1 cellular context compared by ENCODE assay signal in genomic region chr6:32128751-32129296, GRCh38.
TF ChIP-seq lines count a peak whose summit lies in the region.

No MANE protein-coding gene starts in this region.

TF ChIP-seq in K562, 482 proteins besides CTCF, POLR2A, EP300 and RAD21:
- TF ChIP-seq KHSRP (IDR thresholded peaks at IDR 0.05) = no peak
- TF ChIP-seq NR3C1 (CRISPR knock-in tag; IDR thresholded peaks at IDR 0.05) = no peak
- no peak for TF ChIP-seq MEF2A (IDR thresholded peaks at IDR 0.05; ENCODE audit: control insufficient read depth, low read depth, low read length)
- TF ChIP-seq ERF (CRISPR knock-in tag; IDR thresholded peaks at IDR 0.05) = no peak
- TF ChIP-seq RBFOX2 (IDR thresholded peaks at IDR 0.05; ENCODE audit: low read depth, low read length) = peak; percentile 12; the same call in 1 of the 2 replicates
- TF ChIP-seq RBBP5 (IDR thresholded peaks at IDR 0.05; ENCODE audit: borderline replicate concordance, insufficient read depth, low read length, poor library complexity, severe bottlenecking) = peak; percentile 66
- no peak for TF ChIP-seq IRF2 (CRISPR knock-in tag; IDR thresholded peaks at IDR 0.05)
- TF ChIP-seq CBX2 (IDR thresholded peaks at IDR 0.05; ENCODE audit: insufficient read depth, low read length, poor library complexity, severe bottlenecking) = no peak
- TF ChIP-seq SETDB1 (IDR thresholded peaks at IDR 0.05; ENCODE audit: low read length) = no peak
- no peak for TF ChIP-seq MTF1 (CRISPR knock-in tag; IDR thresholded peaks at IDR 0.05; ENCODE audit: borderline replicate concordance)
- TF ChIP-seq MNT (conservative IDR thresholded peaks at IDR 0.05) = no peak
- no peak for TF ChIP-seq PHF20 (IDR thresholded peaks at IDR 0.05; ENCODE audit: partially characterized antibody)
- no peak for TF ChIP-seq ARID2 (IDR thresholded peaks at IDR 0.05)
- peak; percentile 27; the same call in 1 of the 2 replicates for TF ChIP-seq RFX5 (IDR thresholded peaks at IDR 0.05; ENCODE audit: low read depth, low read length)
- TF ChIP-seq MTA3 (IDR thresholded peaks at IDR 0.05; ENCODE audit: borderline replicate concordance) = no peak
- TF ChIP-seq NR2F6 (CRISPR knock-in tag; IDR thresholded peaks at IDR 0.05) = no peak
- TF ChIP-seq REST (CRISPR knock-in tag; IDR thresholded peaks at IDR 0.05; ENCODE audit: low read depth) = 0 out of 2 replicates have a peak, but pooled peaks have one; percentile 49
- TF ChIP-seq TCF15 (CRISPR knock-in tag; IDR thresholded peaks at IDR 0.05) = no peak
- TF ChIP-seq YY1 (IDR thresholded peaks at IDR 0.05; ENCODE audit: borderline replicate concordance in 1 of 3, control insufficient read depth in 1 of 3, extremely low read depth in 1 of 3, insufficient read depth in 3 of 3, insufficient read length in 1 of 3, insufficient replicate concordance in 2 of 3, low read depth in 1 of 3, low read length in 2 of 3) = no peak
- TF ChIP-seq ZNF740 (CRISPR knock-in tag; IDR thresholded peaks at IDR 0.05) = no peak
- no peak; a peak in 1 of 4 replicates for TF ChIP-seq ZNF740 (tag; IDR thresholded peaks at IDR 0.05)
- TF ChIP-seq TGIF2 (CRISPR knock-in tag; IDR thresholded peaks at IDR 0.05) = no peak
- TF ChIP-seq PHTF2 (CRISPR knock-in tag; IDR thresholded peaks at IDR 0.05) = no peak
- no peak for TF ChIP-seq MYC (IDR thresholded peaks at IDR 0.05; ENCODE audit: low read depth, low read length)
- TF ChIP-seq MYC (CRISPR knock-in tag; IDR thresholded peaks at IDR 0.05; ENCODE audit: borderline replicate concordance, low read depth) = no peak
- TF ChIP-seq CTBP1 (IDR thresholded peaks at IDR 0.05; ENCODE audit: borderline replicate concordance) = no peak
- no peak for TF ChIP-seq TAF7 (tag; IDR thresholded peaks at IDR 0.05)
- TF ChIP-seq SAP30 (IDR thresholded peaks at IDR 0.05; ENCODE audit: borderline replicate concordance, insufficient read depth, low read depth, low read length, poor library complexity, severe bottlenecking) = no peak
- TF ChIP-seq HDAC1 (IDR thresholded peaks at IDR 0.05) = 0 out of 4 replicates have a peak, but pooled peaks of 1 of the 2 experiments have one; percentile 35
- no peak for TF ChIP-seq ZEB2 (IDR thresholded peaks at IDR 0.05)
- TF ChIP-seq DIDO1 (tag; IDR thresholded peaks at IDR 0.05; ENCODE audit: low read depth) = no peak
- TF ChIP-seq VEZF1 (CRISPR knock-in tag; IDR thresholded peaks at IDR 0.05) = peak; percentile 30; the same call in 1 of the 2 replicates
- TF ChIP-seq USF2 (CRISPR knock-in tag; IDR thresholded peaks at IDR 0.05) = no peak
- no peak for TF ChIP-seq BCL6 (CRISPR knock-in tag; IDR thresholded peaks at IDR 0.05)
- peak; percentile 26 for TF ChIP-seq CHD1 (IDR thresholded peaks at IDR 0.05; ENCODE audit: low read length)
- no peak for TF ChIP-seq U2AF1 (optimal IDR thresholded peaks at IDR 0.05; ENCODE audit: low read depth, low read length)
- TF ChIP-seq ZNF239 (CRISPR knock-in tag; IDR thresholded peaks at IDR 0.05) = no peak
- 0 out of 2 replicates have a peak, but pooled peaks have one; percentile 2 for TF ChIP-seq ZFX (CRISPR knock-in tag; IDR thresholded peaks at IDR 0.05)
- TF ChIP-seq TSHZ1 (CRISPR knock-in tag; IDR thresholded peaks at IDR 0.05) = no peak
- TF ChIP-seq ARHGAP35 (IDR thresholded peaks at IDR 0.05; ENCODE audit: partially characterized antibody) = no peak
- no peak for TF ChIP-seq GABPB2 (CRISPR knock-in tag; conservative IDR thresholded peaks at IDR 0.05)
- TF ChIP-seq HDGF (IDR thresholded peaks at IDR 0.05) = no peak
- peak; percentile 32; the same call in 1 of the 2 replicates for TF ChIP-seq THAP12 (CRISPR knock-in tag; IDR thresholded peaks at IDR 0.05)
- no peak for TF ChIP-seq MECOM (CRISPR knock-in tag; IDR thresholded peaks at IDR 0.05)
- TF ChIP-seq NCOR1 (IDR thresholded peaks at IDR 0.05) = no peak
- no peak for TF ChIP-seq SP1 (CRISPR knock-in tag; IDR thresholded peaks at IDR 0.05)
- 0 out of 2 replicates have a peak, but pooled peaks have one; percentile 21 for TF ChIP-seq ZNF263 (CRISPR knock-in tag; IDR thresholded peaks at IDR 0.05; ENCODE audit: borderline replicate concordance)
- no peak for TF ChIP-seq ETS1 (conservative IDR thresholded peaks at IDR 0.05; ENCODE audit: control insufficient read depth, low read depth, low read length)
- no peak for TF ChIP-seq ZNF384 (IDR thresholded peaks at IDR 0.05; ENCODE audit: low read depth, low read length)
- no peak for TF ChIP-seq MBD2 (IDR thresholded peaks at IDR 0.05; ENCODE audit: borderline replicate concordance, low read depth)
- 0 out of 2 replicates have a peak, but pooled peaks have one; percentile 64 for TF ChIP-seq ZNF282 (CRISPR knock-in tag; IDR thresholded peaks at IDR 0.05)
- TF ChIP-seq HBP1 (CRISPR knock-in tag; IDR thresholded peaks at IDR 0.05) = 0 out of 2 replicates have a peak, but pooled peaks have one; percentile 18
- TF ChIP-seq MAFF (IDR thresholded peaks at IDR 0.05; ENCODE audit: low read length) = no peak
